In the genomic region with DNA sequence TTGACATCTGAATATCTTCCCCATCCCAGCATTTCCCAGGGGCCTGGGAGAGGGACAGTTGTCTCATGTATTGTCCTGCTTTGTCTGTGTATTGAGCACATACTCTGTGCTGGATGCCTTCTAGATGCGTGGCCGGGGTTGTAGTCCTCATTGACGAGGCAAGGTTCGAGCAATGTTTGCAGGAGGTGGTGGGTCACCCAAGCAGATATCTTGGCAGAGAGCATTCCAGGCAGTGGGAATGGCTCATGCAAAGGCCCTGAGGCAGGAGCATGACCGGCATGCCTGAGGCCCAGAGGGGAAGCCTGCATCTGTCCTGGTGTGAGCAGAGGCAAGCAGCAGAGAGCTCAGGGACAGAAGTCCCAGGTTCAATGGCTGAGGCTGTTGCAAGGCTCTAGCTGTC, we compare ENCODE assay signal across 27 cellular contexts. TPM values are rescaled to one million over a fixed set of nuclear protein-coding genes. Genes with fewer than 3 reads are reported as not detected.
"Had no signal": no experiment of that assay in that cellular context is flagged by ENCODE, and none has a peak within 500 bp of the region (broad histone marks: within the 10 kb centered on the region; RNA-seq: fewer than 3 reads in every experiment).

No MANE protein-coding gene starts in this region.

- DNase-seq: activated CD4-positive, alpha-beta memory T cell treated with anti-CD3 and anti-CD28 coated beads, Interleukin-2, amount 10 ng/mL, durations not matched to agents 7 days and 5 days; activated CD4-positive, alpha-beta T cell treated with anti-CD3 and anti-CD28 coated beads for 4 hours; activated CD8-positive, alpha-beta memory T cell treated with anti-CD3 and anti-CD28 coated beads, Interleukin-2, amount 50 U/mL, for 48 hours; activated naive CD8-positive, alpha-beta T cell treated with anti-CD3 and anti-CD28 coated beads, Interleukin-2, amount 50 U/mL, for 24 hours; activated T-cell treated with anti-CD3 and anti-CD28 coated beads, Interleukin-2, amount 50 U/mL, for 1 hour; amniotic stem cell; body of pancreas; Kasumi-1; NCI-H1105 treated with DMSO at 0.1 percent for 48 hours; NCI-H1436 treated with DMSO at 0.1 percent for 48 hours; NCI-H187; NCI-H2081 treated with DMSO at 0.1 percent for 48 hours; NCI-H446; NCI-H524; Peyer's patch; Right ventricle myocardium superior; SJCRH30; SK-N-SH; SW 1271 had no signal

- H3K27ac ChIP-seq: ascending aorta, body of pancreas, Peyer's patch, RWPE1, SJCRH30 had no signal

- ATAC-seq: activated CD4-positive, CD25-positive, alpha-beta regulatory T cell treated with anti-CD3 and anti-CD28 coated beads, Interleukin-2, amount 50 U/mL, for 24 hours; activated naive CD4-positive, alpha-beta T cell treated with anti-CD3 and anti-CD28 coated beads, Interleukin-2, amount 50 U/mL, for 72 hours; activated naive CD8-positive, alpha-beta T cell treated with anti-CD3 and anti-CD28 coated beads, Interleukin-2, amount 50 U/mL, for 24 hours; body of pancreas; K562 had no signal

- FAIRE-seq: bronchial epithelial cell, K562 had no signal

- H3K27ac Mint-ChIP-seq: activated CD4-positive, alpha-beta memory T cell treated with anti-CD3 and anti-CD28 coated beads, Interleukin-2, amount 10 ng/mL, durations not matched to agents 7 days and 5 days; activated naive CD8-positive, alpha-beta T cell treated with anti-CD3 and anti-CD28 coated beads, Interleukin-2, amount 50 U/mL, for 24 hours had no signal

- H3K9me3 ChIP-seq: ascending aorta, body of pancreas, Peyer's patch, SJCRH30, SK-N-SH had no signal

- H3K4me3 Mint-ChIP-seq: activated CD4-positive, alpha-beta memory T cell treated with anti-CD3 and anti-CD28 coated beads, Interleukin-2, amount 10 ng/mL, durations not matched to agents 7 days and 5 days; activated naive CD8-positive, alpha-beta T cell treated with anti-CD3 and anti-CD28 coated beads, Interleukin-2, amount 50 U/mL, for 24 hours had no signal

- H3K9me3 Mint-ChIP-seq: activated CD4-positive, alpha-beta memory T cell treated with anti-CD3 and anti-CD28 coated beads, Interleukin-2, amount 10 ng/mL, durations not matched to agents 7 days and 5 days; activated naive CD8-positive, alpha-beta T cell treated with anti-CD3 and anti-CD28 coated beads, Interleukin-2, amount 50 U/mL, for 24 hours had no signal

- H3K27me3 ChIP-seq: ascending aorta, body of pancreas, Peyer's patch, SJCRH30 had no signal

- H3K4me3 ChIP-seq: ascending aorta, body of pancreas, K562, Peyer's patch, SJCRH30 had no signal

- H3K4me1 ChIP-seq: ascending aorta, body of pancreas, Peyer's patch, SJCRH30 had no signal

- H3K27me3 Mint-ChIP-seq: activated naive CD8-positive, alpha-beta T cell treated with anti-CD3 and anti-CD28 coated beads, Interleukin-2, amount 50 U/mL, for 24 hours had no signal

- H3K36me3 ChIP-seq: ascending aorta, Peyer's patch, SJCRH30 had no signal

RNA-seq across cellular contexts. Expression of gene KRT33A, which starts 17.5 kb away (rescaled TPM):
- total RNA-seq: activated CD4-positive, alpha-beta memory T cell treated with anti-CD3 and anti-CD28 coated beads, Interleukin-2, amount 10 ng/mL, durations not matched to agents 7 days and 5 days; activated CD8-positive, alpha-beta memory T cell treated with anti-CD3 and anti-CD28 coated beads for 36 hours; activated naive CD4-positive, alpha-beta T cell treated with anti-CD3 and anti-CD28 coated beads, Interleukin-2, amount 50 U/mL, for 72 hours; ascending aorta; body of pancreas; bronchial epithelial cell; K562; Peyer's patch; Right ventricle myocardium superior; SJCRH30; T-helper 1 cell treated with Interleukin-12 subunit alpha and Interleukin-12 subunit beta and Interleukin-4 antibody, amounts not matched to agents 30 ng/mL and 1 ng/mL, for 36 hours had no signal
- polyA plus RNA-seq: K562, SK-N-SH had no signal

RNA-seq across cellular contexts. Expression of gene KRTAP17-1, which starts 17.6 kb away (rescaled TPM):
- total RNA-seq: activated CD4-positive, alpha-beta memory T cell treated with anti-CD3 and anti-CD28 coated beads, Interleukin-2, amount 10 ng/mL, durations not matched to agents 7 days and 5 days; activated CD8-positive, alpha-beta memory T cell treated with anti-CD3 and anti-CD28 coated beads for 36 hours; activated naive CD4-positive, alpha-beta T cell treated with anti-CD3 and anti-CD28 coated beads, Interleukin-2, amount 50 U/mL, for 72 hours; ascending aorta; body of pancreas; bronchial epithelial cell; K562; Peyer's patch; Right ventricle myocardium superior; SJCRH30; T-helper 1 cell treated with Interleukin-12 subunit alpha and Interleukin-12 subunit beta and Interleukin-4 antibody, amounts not matched to agents 30 ng/mL and 1 ng/mL, for 36 hours had no signal
- polyA plus RNA-seq: K562, SK-N-SH had no signal

RNA-seq across cellular contexts. Expression of gene KRTAP16-1, which starts 24.0 kb away (rescaled TPM):
- total RNA-seq: activated CD8-positive, alpha-beta memory T cell treated with anti-CD3 and anti-CD28 coated beads for 36 hours; activated naive CD4-positive, alpha-beta T cell treated with anti-CD3 and anti-CD28 coated beads, Interleukin-2, amount 50 U/mL, for 72 hours; ascending aorta; body of pancreas; bronchial epithelial cell; K562; Peyer's patch; Right ventricle myocardium superior; SJCRH30; T-helper 1 cell treated with Interleukin-12 subunit alpha and Interleukin-12 subunit beta and Interleukin-4 antibody, amounts not matched to agents 30 ng/mL and 1 ng/mL, for 36 hours had no signal
- polyA plus RNA-seq: K562, SK-N-SH had no signal

RNA-seq across cellular contexts. Expression of gene KRTAP29-1, which starts 30.4 kb away (rescaled TPM):
- total RNA-seq: activated CD4-positive, alpha-beta memory T cell treated with anti-CD3 and anti-CD28 coated beads, Interleukin-2, amount 10 ng/mL, durations not matched to agents 7 days and 5 days; activated CD8-positive, alpha-beta memory T cell treated with anti-CD3 and anti-CD28 coated beads for 36 hours; activated naive CD4-positive, alpha-beta T cell treated with anti-CD3 and anti-CD28 coated beads, Interleukin-2, amount 50 U/mL, for 72 hours; ascending aorta; body of pancreas; bronchial epithelial cell; K562; Peyer's patch; Right ventricle myocardium superior; SJCRH30; T-helper 1 cell treated with Interleukin-12 subunit alpha and Interleukin-12 subunit beta and Interleukin-4 antibody, amounts not matched to agents 30 ng/mL and 1 ng/mL, for 36 hours had no signal
- polyA plus RNA-seq: K562, SK-N-SH had no signal

RNA-seq across cellular contexts. Expression of gene KRT33B, which starts 36.5 kb away (rescaled TPM):
- total RNA-seq: activated CD4-positive, alpha-beta memory T cell treated with anti-CD3 and anti-CD28 coated beads, Interleukin-2, amount 10 ng/mL, durations not matched to agents 7 days and 5 days; activated CD8-positive, alpha-beta memory T cell treated with anti-CD3 and anti-CD28 coated beads for 36 hours; activated naive CD4-positive, alpha-beta T cell treated with anti-CD3 and anti-CD28 coated beads, Interleukin-2, amount 50 U/mL, for 72 hours; ascending aorta; body of pancreas; K562; Peyer's patch; Right ventricle myocardium superior; SJCRH30; T-helper 1 cell treated with Interleukin-12 subunit alpha and Interleukin-12 subunit beta and Interleukin-4 antibody, amounts not matched to agents 30 ng/mL and 1 ng/mL, for 36 hours had no signal
- polyA plus RNA-seq: K562 had no signal
